ENCODE assay signal across 35 cellular contexts in genomic region chr13:112101360-112101930, GRCh38. TPM values are rescaled to one million over a fixed set of nuclear protein-coding genes. Genes with fewer than 3 reads are reported as not detected.
"Had no signal": no experiment of that assay in that cellular context is flagged by ENCODE, and none has a peak within 500 bp of the region (broad histone marks: within the 10 kb centered on the region; RNA-seq: fewer than 3 reads in every experiment).

No MANE protein-coding gene starts in this region.

- DNase-seq: dermis blood vessel endothelial cell; effector memory CD4-positive, alpha-beta T cell; esophagus squamous epithelium; foreskin melanocyte; glutamatergic neuron; heart right ventricle; hippocampal formation; left colon; left ventricle myocardium inferior; lower lobe of right lung; naive thymus-derived CD8-positive, alpha-beta T cell; nephron progenitor cell; occipital lobe; pancreas; retina; right lobe of liver; stimulated activated CD4-positive, alpha-beta T cell treated with anti-CD3 and anti-CD28 coated beads, Interleukin-12 subunit alpha, Interleukin-12 subunit beta, amount 100 ng/mL, for 4 hours; stimulated activated CD4-positive, alpha-beta T cell treated with anti-CD3 and anti-CD28 coated beads, Interleukin-1b, Interleukin-23, amount 100 ng/mL, for 48 hours; stimulated activated CD4-positive, alpha-beta T cell treated with anti-CD3 and anti-CD28 coated beads, Interleukin-4, amount 100 ng/mL, for 1 hour; stimulated activated CD8-positive, alpha-beta memory T cell treated with anti-CD3 and anti-CD28 coated beads, Interleukin-4, amount 100 ng/mL, for 48 hours; stimulated activated naive CD4-positive, alpha-beta T cell; stimulated activated naive CD8-positive, alpha-beta T cell treated with anti-CD3 and anti-CD28 coated beads, Interleukin-15, amount 100 ng/mL, for 72 hours; thyroid gland; trophoblast cell had no signal

- H3K9me3 ChIP-seq: esophagus squamous epithelium, heart right ventricle, left ventricle myocardium inferior, lower lobe of right lung, pancreas, right lobe of liver, thyroid gland had no signal

- H3K4me2 ChIP-seq: smooth muscle cell had no signal

- H3K4me1 ChIP-seq: lower lobe of right lung, pancreas had no signal

- ATAC-seq: heart right ventricle; naive thymus-derived CD8-positive, alpha-beta T cell; pancreas; stimulated activated naive CD8-positive, alpha-beta T cell treated with anti-CD3 and anti-CD28 coated beads, Interleukin-15, amount 100 ng/mL, for 72 hours had no signal

- H3K4me3 ChIP-seq: coronary artery, esophagus squamous epithelium, heart right ventricle, left ventricle myocardium inferior, lower lobe of right lung, pancreas, right lobe of liver, smooth muscle cell, thyroid gland had no signal

- H3K27ac ChIP-seq: coronary artery, esophagus squamous epithelium, heart right ventricle, left ventricle myocardium inferior, lower lobe of right lung, pancreas, right lobe of liver, thyroid gland had no signal

- H3K36me3 ChIP-seq: esophagus squamous epithelium, heart right ventricle, left ventricle myocardium inferior, lower lobe of right lung, pancreas, right lobe of liver, thyroid gland had no signal

- FAIRE-seq: endothelial cell of umbilical vein, islet of Langerhans, pancreas had no signal

RNA-seq across cellular contexts. Expression of gene SOX1, which starts 34.5 kb away (rescaled TPM):
- total RNA-seq: dermis blood vessel endothelial cell; endothelial cell of umbilical vein; epithelial cell of proximal tubule; heart right ventricle; kidney epithelial cell; left ventricle myocardium inferior; lower lobe of right lung; mesenteric fat pad; myocyte; naive thymus-derived CD8-positive, alpha-beta T cell; pancreas; posterior vena cava; pulmonary artery endothelial cell; right lobe of liver; smooth muscle cell; urinary bladder had no signal
- polyA plus RNA-seq: endothelial cell of umbilical vein; heart right ventricle; naive thymus-derived CD8-positive, alpha-beta T cell; pancreas; smooth muscle cell; urinary bladder had no signal
